Comparison of ENCODE assay signal across 23 cellular contexts in genomic region chr1:3541465-3541864, GRCh38.
"Had no signal": no experiment of that assay in that cellular context is flagged by ENCODE, and none has a peak within 500 bp of the region (broad histone marks: within the 10 kb centered on the region; RNA-seq: fewer than 3 reads in every experiment).

No MANE protein-coding gene starts in this region.

- FAIRE-seq: endothelial cell of umbilical vein, frontal cortex had no signal

- H3K9me3 ChIP-seq: sigmoid colon, upper lobe of right lung had no signal

- H3K27me3 ChIP-seq: sigmoid colon, upper lobe of right lung had no signal

- DNase-seq: activated CD4-positive, alpha-beta T cell treated with anti-CD3 and anti-CD28 coated beads, Interleukin-2, amount 10 ng/mL, durations not matched to agents 24 days and 14 days; activated CD8-positive, alpha-beta memory T cell treated with anti-CD3 and anti-CD28 coated beads, Interleukin-2, amount 10 ng/mL, durations not matched to agents 7 days and 5 days; activated CD8-positive, alpha-beta T cell treated with anti-CD3 and anti-CD28 coated beads for 36 hours; activated gamma-delta T cell treated with Interleukin-2 at 50 U/mL for 16 hours; activated T-cell treated with anti-CD3 and anti-CD28 coated beads for 4 hours; anterior cingulate cortex; caudate nucleus; effector memory CD4-positive, alpha-beta T cell; hypothalamus; mesenchymal stem cell; naive B cell; occipital lobe; posterior cingulate gyrus; sigmoid colon; stimulated activated CD4-positive, alpha-beta T cell treated with anti-CD3 and anti-CD28 coated beads, Interleukin-2, amount 100 ng/mL, for 48 hours; stimulated activated CD8-positive, alpha-beta memory T cell treated with anti-CD3 and anti-CD28 coated beads, Interleukin-4, amount 100 ng/mL, for 48 hours; stimulated activated naive B cell treated with anti-CD40 and anti-IgM and Interleukin-4, amounts not matched to agents 10 μg/mL and 1 μg/mL and 100 μg/mL, for 72 hours; upper lobe of right lung had no signal

- H3K27ac ChIP-seq: VCaP had no signal

- ATAC-seq: activated CD4-positive, CD25-positive, alpha-beta regulatory T cell treated with anti-CD3 and anti-CD28 coated beads, Interleukin-2, amount 50 U/mL, for 24 hours; activated CD8-positive, alpha-beta memory T cell treated with anti-CD3 and anti-CD28 coated beads, Interleukin-2, amount 10 ng/mL, durations not matched to agents 7 days and 5 days; activated CD8-positive, alpha-beta T cell treated with anti-CD3 and anti-CD28 coated beads for 36 hours; esophagus mucosa; upper lobe of right lung had no signal

- H3K36me3 ChIP-seq: sigmoid colon, upper lobe of right lung had no signal

- H3K4me3 ChIP-seq: sigmoid colon, upper lobe of right lung had no signal
